ENCODE assay signal across 21 cellular contexts in the genomic region with DNA sequence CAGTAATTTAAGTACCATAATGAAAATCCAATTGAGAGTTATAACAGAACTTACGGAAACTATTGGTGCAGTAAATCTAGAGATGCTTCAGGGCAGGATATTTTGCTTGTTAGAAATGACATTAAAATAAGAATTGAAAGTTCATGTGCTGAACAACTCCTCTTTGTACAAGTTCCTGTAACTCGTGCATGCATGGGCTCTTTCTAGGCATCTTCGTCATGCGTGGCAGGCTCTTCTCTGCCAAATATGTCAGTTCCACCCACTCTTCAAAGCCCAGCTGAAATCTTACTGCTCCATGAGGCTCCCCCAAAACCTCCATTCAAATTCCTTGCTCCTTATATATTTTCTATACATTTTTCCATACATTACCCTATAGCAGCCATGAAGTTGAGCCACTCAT. TPM values are rescaled to one million over a fixed set of nuclear protein-coding genes. Genes with fewer than 3 reads are reported as not detected.
DNase-seq lines count a peak whose midpoint lies in the region; ATAC-seq and TF ChIP-seq lines count a peak whose summit lies in the region.
"Had no signal": no experiment of that assay in that cellular context is flagged by ENCODE, and none has a peak within 500 bp of the region (broad histone marks: within the 10 kb centered on the region; RNA-seq: fewer than 3 reads in every experiment).

No MANE protein-coding gene starts in this region.

- DNase-seq in GM13977 (ENCODE audit: low spot score) (peak; percentile 12), foreskin melanocyte (peak; percentile 82), iPS-NIHi11 (ENCODE audit: low spot score) (no peak), hepatocyte (ENCODE audit: low spot score) (no peak), NCI-H2029 treated with DMSO at 0.1 percent for 48 hours (lab: John Stamatoyannopoulos, UW) (no peak)
- DNase-seq in stimulated activated naive CD8-positive, alpha-beta T cell treated with anti-CD3 and anti-CD28 coated beads, Interleukin-15, Interleukin-2, amounts not matched to agents 100 U/mL and 50 U/mL, for 24 hours: no peak
- DNase-seq: activated CD8-positive, alpha-beta memory T cell treated with anti-CD3 and anti-CD28 coated beads for 24 hours; activated naive CD4-positive, alpha-beta T cell treated with anti-CD3 and anti-CD28 coated beads, Interleukin-2, amount 10 ng/mL, durations not matched to agents 7 days and 5 days; activated T-cell treated with anti-CD3 and anti-CD28 coated beads, Interleukin-2, amount 50 U/mL, for 4 hours; anterior cingulate cortex; Calu3; caudate nucleus; dermis blood vessel endothelial cell; GOT3; mammary epithelial cell; MM.1S; NCI-H1694 treated with DMSO at 0.1 percent for 48 hours; occipital lobe; substantia nigra had no signal

- no peaks in the 10 kb centered on the region for H3K36me3 ChIP-seq in hepatocyte (replicated peaks; ENCODE audit: insufficient read depth, low read depth)

- no peak overlapping the region for H3K4me3 ChIP-seq in hepatocyte

- no peak overlapping the region for H2AFZ ChIP-seq in hepatocyte

- in situ Hi-C loops in GM13977 (cut with MboI; ENCODE audit: low pct_unique_long_range_greater_than_20kb, low sequenced_read_pairs, unreplicated experiment): no loop called here

- no peak overlapping the region for H3K27ac ChIP-seq in hepatocyte

- ATAC-seq in GM21526 (IDR thresholded peaks at IDR 0.05; ENCODE audit: low FRiP score, unreplicated experiment) (peak; percentile 32), HG03095 (IDR thresholded peaks at IDR 0.05; ENCODE audit: unreplicated experiment) (peak; percentile 14)
- no peak for ATAC-seq in stimulated activated naive CD8-positive, alpha-beta T cell treated with anti-CD3 and anti-CD28 coated beads, Interleukin-15, Interleukin-2, amounts not matched to agents 100 U/mL and 50 U/mL, for 24 hours
- ATAC-seq: activated T-cell treated with anti-CD3 and anti-CD28 coated beads, Interleukin-2, amount 50 U/mL, for 4 hours had no signal

- H4K20me1 ChIP-seq in hepatocyte (ENCODE audit: insufficient read depth, poor library complexity, severe bottlenecking): no peaks in the 10 kb centered on the region

- H3K9me2 ChIP-seq in hepatocyte (replicated peaks; ENCODE audit: insufficient read depth): no peaks in the 10 kb centered on the region

- 88% methylated on average over 4 of the region's 4 CpGs for WGBS in hepatocyte (ENCODE audit: low lambda C conversion rate, missing lambda C conversion rate)

- H3K9me3 ChIP-seq in hepatocyte (ENCODE audit: low read depth): no peaks in the 10 kb centered on the region

- H3K4me1 ChIP-seq in hepatocyte (ENCODE audit: insufficient read depth): no peaks in the 10 kb centered on the region

- TF ChIP-seq CTCF in GM13977 (IDR thresholded peaks at IDR 0.05; ENCODE audit: extremely low read depth, insufficient read depth, missing control alignments) (no peak), hepatocyte (IDR thresholded peaks at IDR 0.05; ENCODE audit: poor library complexity) (no peak)

- H3K79me2 ChIP-seq in hepatocyte: no peaks in the 10 kb centered on the region

- no peak overlapping the region for H3K4me2 ChIP-seq in hepatocyte

- no peaks in the 10 kb centered on the region for H3K27me3 ChIP-seq in hepatocyte

RNA-seq across cellular contexts. Expression of gene FBN1, which starts 48.7 kb away (rescaled TPM):
- 172 and 199 TPM in 2 replicates for total RNA-seq in hepatocyte
- 69.4 and 76.6 TPM in 2 replicates for polyA plus RNA-seq in hepatocyte

Comparison
In these comparisons a context has a peak if more than half of its experiments do, and no peak if none do; other contexts are left out.
1. DNase-seq: peak in GM13977 (single experiment) and foreskin melanocyte (single experiment); none in iPS-NIHi11 (single experiment), hepatocyte (single experiment), stimulated activated naive CD8-positive, alpha-beta T cell treated with anti-CD3 and anti-CD28 coated beads, Interleukin-15, Interleukin-2, amounts not matched to agents 100 U/mL and 50 U/mL, for 24 hours (single experiment) and NCI-H2029 treated with DMSO at 0.1 percent for 48 hours (single experiment).